In genomic region chr1:241550318-241550717, GRCh38 we compare ENCODE assay signal across 19 cellular contexts. TPM values are rescaled to one million over a fixed set of nuclear protein-coding genes. Genes with fewer than 3 reads are reported as not detected.
DNase-seq lines count a peak whose midpoint lies in the region; ATAC-seq, FAIRE-seq and TF ChIP-seq lines count a peak whose summit lies in the region.
"Had no signal": no experiment of that assay in that cellular context is flagged by ENCODE, and none has a peak within 500 bp of the region (broad histone marks: within the 10 kb centered on the region; RNA-seq: fewer than 3 reads in every experiment).

No MANE protein-coding gene starts in this region.

- H3K27me3 ChIP-seq in CD4-positive, CD25-positive, alpha-beta regulatory T cell (ENCODE audit: control insufficient read depth, insufficient read depth, low read length), result peaks cover 9% of the 10 kb centered on the region
- H3K27me3 ChIP-seq in spleen (replicated peaks in 1 of 7) (no peaks in the 10 kb centered on the region), adrenal gland (no peaks in the 10 kb centered on the region)

- peaks cover 0 to 3% (median 0%) of the 10 kb centered on the region in 7 donors for H3K9me3 Mint-ChIP-seq in CD4-positive, CD25-positive, alpha-beta regulatory T cell
- H3K9me3 Mint-ChIP-seq in activated T-helper 2 cell treated with anti-CD3 and anti-CD28 coated beads, Interferon-gamma antibody, Interleukin-2, Interleukin-4, amounts not matched to agents 10 μg/mL and 5 μg/mL and 100 μg/mL, durations not matched to agents 14 hours and 24 hours and 36 hours, result peaks cover 5% of the 10 kb centered on the region
- no peaks in the 10 kb centered on the region for H3K9me3 Mint-ChIP-seq in glutamatergic neuron (ENCODE audit: unreplicated experiment)
- H3K9me3 Mint-ChIP-seq: H9 had no signal

- H3K4me1 ChIP-seq in CD4-positive, CD25-positive, alpha-beta regulatory T cell (ENCODE audit: control insufficient read depth, insufficient read depth, low read length, poor library complexity, severe bottlenecking), result peaks cover 18% of the 10 kb centered on the region
- peaks cover 0 to 28% (median 13%) of the 10 kb centered on the region in 6 donors for H3K4me1 ChIP-seq in spleen
- no peaks in the 10 kb centered on the region for H3K4me1 ChIP-seq in adrenal gland (replicated peaks in 1 of 2)
- H3K4me1 ChIP-seq: A549 had no signal

- intact Hi-C loops in activated T-helper 2 cell treated with anti-CD3 and anti-CD28 coated beads, Interferon-gamma antibody, Interleukin-2, Interleukin-4, amounts not matched to agents 10 μg/mL and 5 μg/mL and 100 μg/mL, durations not matched to agents 14 hours and 24 hours and 36 hours (cut with micrococcal nuclease), result no loop called here
- intact Hi-C loops in spleen (cut with DNase I; ENCODE audit: low total_unique reads) (no loop called here), adrenal gland (cut with DNase I) (no loop called here)

- no peak for ATAC-seq in CD4-positive, CD25-positive, alpha-beta regulatory T cell (ENCODE audit: low read depth in 2 of 2)
- ATAC-seq in HG03442 (IDR thresholded peaks at IDR 0.05; ENCODE audit: unreplicated experiment), result no peak
- ATAC-seq: A549, Panc1 had no signal

- H3K4me3 ChIP-seq in CD4-positive, CD25-positive, alpha-beta regulatory T cell (ENCODE audit: low read depth, low read length), result no peak overlapping the region
- H3K4me3 ChIP-seq in spleen (no peak overlapping the region), adrenal gland (no peak overlapping the region)
- H3K4me3 ChIP-seq: A549 had no signal

- no peak overlapping the region for H3K27ac ChIP-seq in CD4-positive, CD25-positive, alpha-beta regulatory T cell (ENCODE audit: insufficient read depth, low read length, poor library complexity, severe bottlenecking)
- H3K27ac ChIP-seq in spleen, result peak overlapping the region in 6 of 8 donors; percentile 79 to 92 (median 87)
- H3K27ac ChIP-seq in adrenal gland, result no peak overlapping the region
- H3K27ac ChIP-seq: A549 had no signal

- no peaks in the 10 kb centered on the region for H3K9me3 ChIP-seq in CD4-positive, CD25-positive, alpha-beta regulatory T cell (ENCODE audit: control insufficient read depth in 2 of 2, low read length in 2 of 2)
- H3K9me3 ChIP-seq in spleen, result no peaks in the 10 kb centered on the region
- no peaks in the 10 kb centered on the region for H3K9me3 ChIP-seq in adrenal gland (replicated peaks in 1 of 3)
- H3K9me3 ChIP-seq: A549 had no signal

- no peak for DNase-seq in CD4-positive, CD25-positive, alpha-beta regulatory T cell
- DNase-seq in GM19239 (ENCODE audit: insufficient read length, low spot score) (no peak), spleen (no peak), adrenal gland (no peak), glutamatergic neuron (no peak)
- DNase-seq in activated T-helper 2 cell treated with anti-CD3 and anti-CD28 coated beads, Interferon-gamma antibody, Interleukin-2, Interleukin-4, amounts not matched to agents 10 μg/mL and 5 μg/mL and 100 μg/mL, durations not matched to agents 14 hours and 24 hours and 36 hours (ENCODE audit: low spot score), result no peak
- DNase-seq: CD4-positive, alpha-beta memory T cell; GF-D8; H9; Kasumi-1; MM.1S; NCI-H1092 treated with DMSO at 0.1 percent for 48 hours; NCI-H1694 treated with DMSO at 0.1 percent for 48 hours; NCI-H2107; NCI-H226; NCI-H524 treated with DMSO at 0.1 percent for 48 hours had no signal

- peak; percentile 28 for FAIRE-seq in GM19239 (lab: Jason Lieb, UNC)
- FAIRE-seq: A549 had no signal

- 79 to 97% (median 87%) methylated on average over 1 of the region's 1 CpG for WGBS in spleen, 5 donors
- 68 to 73% (median 72%) methylated on average over 1 of the region's 1 CpG for WGBS in adrenal gland, 4 donors

- H3K27me3 Mint-ChIP-seq in CD4-positive, CD25-positive, alpha-beta regulatory T cell, result peaks cover 28% of the 10 kb centered on the region
- H3K27me3 Mint-ChIP-seq in activated T-helper 2 cell treated with anti-CD3 and anti-CD28 coated beads, Interferon-gamma antibody, Interleukin-2, Interleukin-4, amounts not matched to agents 10 μg/mL and 5 μg/mL and 100 μg/mL, durations not matched to agents 14 hours and 24 hours and 36 hours (ENCODE audit: low read depth), result peaks cover 15% of the 10 kb centered on the region
- no peaks in the 10 kb centered on the region for H3K27me3 Mint-ChIP-seq in glutamatergic neuron (ENCODE audit: unreplicated experiment)

- no peaks in the 10 kb centered on the region for H3K36me3 ChIP-seq in CD4-positive, CD25-positive, alpha-beta regulatory T cell (ENCODE audit: control insufficient read depth, insufficient read depth, low read length)
- H3K36me3 ChIP-seq in spleen (no peaks in the 10 kb centered on the region), adrenal gland (replicated peaks in 1 of 2) (no peaks in the 10 kb centered on the region)

- TF ChIP-seq POLR2A in spleen (IDR thresholded peaks at IDR 0.05) (no peak), adrenal gland (IDR thresholded peaks at IDR 0.05) (no peak)

- no peaks in the 10 kb centered on the region for H3K36me3 Mint-ChIP-seq in CD4-positive, CD25-positive, alpha-beta regulatory T cell
- no peaks in the 10 kb centered on the region for H3K36me3 Mint-ChIP-seq in activated T-helper 2 cell treated with anti-CD3 and anti-CD28 coated beads, Interferon-gamma antibody, Interleukin-2, Interleukin-4, amounts not matched to agents 10 μg/mL and 5 μg/mL and 100 μg/mL, durations not matched to agents 14 hours and 24 hours and 36 hours (ENCODE audit: low read depth)
- no peaks in the 10 kb centered on the region for H3K36me3 Mint-ChIP-seq in glutamatergic neuron (ENCODE audit: unreplicated experiment)
- H3K36me3 Mint-ChIP-seq: CD4-positive, alpha-beta memory T cell had no signal

- H3K27ac Mint-ChIP-seq in CD4-positive, CD25-positive, alpha-beta regulatory T cell, result peak overlapping the region in 2 of 3 donors; percentile 94 to 98
- H3K27ac Mint-ChIP-seq in activated T-helper 2 cell treated with anti-CD3 and anti-CD28 coated beads, Interferon-gamma antibody, Interleukin-2, Interleukin-4, amounts not matched to agents 10 μg/mL and 5 μg/mL and 100 μg/mL, durations not matched to agents 14 hours and 24 hours and 36 hours, result peak overlapping the region; percentile 96
- H3K27ac Mint-ChIP-seq in glutamatergic neuron (ENCODE audit: unreplicated experiment), result no peak overlapping the region
- H3K27ac Mint-ChIP-seq: H9 had no signal

- H3K4me1 Mint-ChIP-seq in CD4-positive, CD25-positive, alpha-beta regulatory T cell, result peaks cover 9 to 21% (median 19%) of the 10 kb centered on the region in 4 donors
- peaks cover 21% of the 10 kb centered on the region for H3K4me1 Mint-ChIP-seq in activated T-helper 2 cell treated with anti-CD3 and anti-CD28 coated beads, Interferon-gamma antibody, Interleukin-2, Interleukin-4, amounts not matched to agents 10 μg/mL and 5 μg/mL and 100 μg/mL, durations not matched to agents 14 hours and 24 hours and 36 hours (ENCODE audit: low read depth)
- H3K4me1 Mint-ChIP-seq in glutamatergic neuron (ENCODE audit: low read depth, unreplicated experiment), result no peaks in the 10 kb centered on the region
- H3K4me1 Mint-ChIP-seq: H9 had no signal

- TF ChIP-seq CTCF in spleen (IDR thresholded peaks at IDR 0.05 in 8 of 11, conservative IDR thresholded peaks at IDR 0.05 in 3 of 11), result no peak
- TF ChIP-seq CTCF in adrenal gland (IDR thresholded peaks at IDR 0.05), result no peak
- TF ChIP-seq CTCF in glutamatergic neuron (IDR thresholded peaks at IDR 0.05; ENCODE audit: partially characterized antibody, unreplicated experiment), result no peak

- H3K4me3 Mint-ChIP-seq in CD4-positive, CD25-positive, alpha-beta regulatory T cell, result no peak overlapping the region
- no peak overlapping the region for H3K4me3 Mint-ChIP-seq in activated T-helper 2 cell treated with anti-CD3 and anti-CD28 coated beads, Interferon-gamma antibody, Interleukin-2, Interleukin-4, amounts not matched to agents 10 μg/mL and 5 μg/mL and 100 μg/mL, durations not matched to agents 14 hours and 24 hours and 36 hours (ENCODE audit: low read depth)
- H3K4me3 Mint-ChIP-seq in glutamatergic neuron (ENCODE audit: unreplicated experiment), result no peak overlapping the region
- H3K4me3 Mint-ChIP-seq: H9 had no signal

RNA-seq across cellular contexts. Expression of gene KMO, which starts 18.1 kb away (rescaled TPM):
- not detected for total RNA-seq in CD4-positive, CD25-positive, alpha-beta regulatory T cell
- polyA plus RNA-seq in CD4-positive, CD25-positive, alpha-beta regulatory T cell, result 1 to 10 TPM in 1 of 4 donors, under 1 TPM in 1, not detected in 2; 0.03 to 2.2 TPM
- 0.05 and 0.07 TPM in 2 replicates for total RNA-seq in activated T-helper 2 cell treated with anti-CD3 and anti-CD28 coated beads, Interferon-gamma antibody, Interleukin-2, Interleukin-4, amounts not matched to agents 10 μg/mL and 5 μg/mL and 100 μg/mL, durations not matched to agents 14 hours and 24 hours and 36 hours
- total RNA-seq in spleen (10 to 100 TPM; 10.3 to 25.1 (median 15.8) TPM), adrenal gland (1 to 10 TPM in 6 of 8 donors, under 1 TPM in 2; 0.41 to 3.6 (median 1.8) TPM), glutamatergic neuron (ENCODE audit: unreplicated experiment) (not detected)
- polyA plus RNA-seq in spleen (10 to 100 TPM; 11.2 to 14.9 (median 12.1) TPM), adrenal gland (1 to 10 TPM in 2 of 3 donors, under 1 TPM in 1; 0.47 to 2.1 (median 1.6) TPM)
- total RNA-seq: H9 had no signal

RNA-seq across cellular contexts. Expression of gene FH, which starts 30.8 kb away (rescaled TPM):
- 19.9 TPM for total RNA-seq in CD4-positive, CD25-positive, alpha-beta regulatory T cell
- 10 to 100 TPM; 37.1 to 46.2 (median 38.6) TPM for polyA plus RNA-seq in CD4-positive, CD25-positive, alpha-beta regulatory T cell
- total RNA-seq in activated T-helper 2 cell treated with anti-CD3 and anti-CD28 coated beads, Interferon-gamma antibody, Interleukin-2, Interleukin-4, amounts not matched to agents 10 μg/mL and 5 μg/mL and 100 μg/mL, durations not matched to agents 14 hours and 24 hours and 36 hours, result 96.5 and 102 TPM in 2 replicates
- total RNA-seq in spleen (10 to 100 TPM; 28.5 to 49.5 (median 36.0) TPM), adrenal gland (100 to 1,000 TPM in 3 of 8 donors, 10 to 100 TPM in 5; 72.9 to 123 (median 97.6) TPM), glutamatergic neuron (ENCODE audit: unreplicated experiment) (51.0 TPM)
- polyA plus RNA-seq in spleen (10 to 100 TPM; 24.4 to 34.1 (median 31.2) TPM), adrenal gland (100 to 1,000 TPM in 1 of 3 donors, 10 to 100 TPM in 2; 42.5 to 152 (median 96.9) TPM)

Comparison
In these comparisons a context has a peak if more than half of its experiments do, and no peak if none do; other contexts are left out.
1. H3K27ac ChIP-seq: peak in spleen (6 of 8); none in CD4-positive, CD25-positive, alpha-beta regulatory T cell (single experiment) and adrenal gland (0 of 5).